8 cellular contexts compared by ENCODE assay signal in the genomic region with DNA sequence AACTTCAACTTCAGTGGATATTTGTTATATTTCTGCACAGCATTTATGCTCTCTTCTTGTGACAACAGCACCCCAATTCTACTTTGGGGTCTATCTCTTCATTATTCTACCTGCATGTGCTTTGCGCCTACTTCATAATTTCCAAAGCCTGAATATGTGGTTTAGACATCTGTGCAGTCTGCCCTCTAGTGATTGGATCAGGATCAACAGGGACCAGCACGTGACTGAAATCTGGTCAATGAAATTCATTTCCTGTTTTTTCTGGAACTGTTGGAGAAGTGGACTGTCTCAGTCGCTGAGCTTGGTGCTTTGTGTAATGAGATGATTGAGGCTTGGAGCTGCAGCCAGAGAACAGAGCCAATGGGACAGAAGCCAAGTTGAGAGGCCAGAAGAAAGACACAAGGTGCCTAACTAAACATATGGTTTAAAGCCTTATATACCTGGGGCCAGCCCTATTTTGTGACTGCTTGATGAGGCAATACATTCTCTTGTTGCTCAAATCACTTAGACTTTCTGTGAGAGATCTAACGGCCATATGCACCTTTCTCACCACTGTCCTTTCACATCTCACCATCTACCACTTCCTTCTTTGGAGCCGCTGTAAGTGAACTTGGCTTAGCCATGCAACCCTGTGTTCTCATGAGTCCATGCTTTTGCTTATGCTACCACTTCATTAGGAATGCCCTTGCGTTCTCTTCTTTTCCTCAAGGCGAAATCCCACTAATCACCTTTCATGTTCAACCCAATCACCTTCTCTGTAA.
DNase-seq lines count a peak whose midpoint lies in the region; ATAC-seq and TF ChIP-seq lines count a peak whose summit lies in the region.

No MANE protein-coding gene starts in this region.

- 82% methylated on average over 7 of the region's 7 CpGs for WGBS in smooth muscle cell (ENCODE audit: low lambda C conversion rate)
- 70 to 75% methylated on average over 7 of the region's 7 CpGs for WGBS in sigmoid colon, 2 donors

- H3K9me3 ChIP-seq in smooth muscle cell (replicated peaks; ENCODE audit: low read depth) = no peaks in the 10 kb centered on the region
- no peaks in the 10 kb centered on the region for H3K9me3 ChIP-seq in sigmoid colon
- H3K9me3 ChIP-seq in tibial artery = no peaks in the 10 kb centered on the region

- TF ChIP-seq EP300 in sigmoid colon (IDR thresholded peaks at IDR 0.05) = no peak

- no peak for TF ChIP-seq POLR2A in sigmoid colon (IDR thresholded peaks at IDR 0.05)

- H3K4me2 ChIP-seq in smooth muscle cell = no peak overlapping the region

- H3K79me2 ChIP-seq in smooth muscle cell (ENCODE audit: low read depth) = no peaks in the 10 kb centered on the region

- intact Hi-C loops in sigmoid colon (cut with DNase I) (no loop called here), tibial artery (cut with DNase I; ENCODE audit: low total_unique reads) (no loop called here)

- no peaks in the 10 kb centered on the region for H3K36me3 ChIP-seq in smooth muscle cell (ENCODE audit: low read depth)
- no peaks in the 10 kb centered on the region for H3K36me3 ChIP-seq in sigmoid colon
- H3K36me3 ChIP-seq in tibial artery = no peaks in the 10 kb centered on the region

- TF ChIP-seq CTCF in choroid plexus epithelial cell (conservative IDR thresholded peaks at IDR 0.05; ENCODE audit: low read depth, low read length) (peak; percentile 44), smooth muscle cell (IDR thresholded peaks at IDR 0.05; ENCODE audit: borderline replicate concordance, insufficient read depth, poor library complexity, severe bottlenecking) (peak; percentile 41), sigmoid colon (IDR thresholded peaks at IDR 0.05) (no peak), tibial artery (IDR thresholded peaks at IDR 0.05) (no peak)

- no peak overlapping the region for H2AFZ ChIP-seq in smooth muscle cell (ENCODE audit: low read depth)

- H3F3A ChIP-seq in smooth muscle cell (ENCODE audit: low read depth) = no peaks in the 10 kb centered on the region

- H3K27ac ChIP-seq in smooth muscle cell (ENCODE audit: low read depth) (no peak overlapping the region), sigmoid colon (no peak overlapping the region), tibial artery (no peak overlapping the region)

- H3K4me3 ChIP-seq in choroid plexus epithelial cell (ENCODE audit: low read depth, low read length) (no peak overlapping the region), smooth muscle cell (no peak overlapping the region), sigmoid colon (no peak overlapping the region), tibial artery (no peak overlapping the region)

- H3K9ac ChIP-seq in smooth muscle cell (ENCODE audit: low read depth) = no peak overlapping the region

- no peaks in the 10 kb centered on the region for H4K20me1 ChIP-seq in smooth muscle cell (ENCODE audit: low read depth)

- peak; percentile 51 for ATAC-seq in GM18861 (IDR thresholded peaks at IDR 0.05; ENCODE audit: unreplicated experiment)

- H3K27me3 ChIP-seq in smooth muscle cell (ENCODE audit: low read depth) = no peaks in the 10 kb centered on the region
- H3K27me3 ChIP-seq in sigmoid colon = no peaks in the 10 kb centered on the region
- H3K27me3 ChIP-seq in tibial artery = no peaks in the 10 kb centered on the region

- DNase-seq in CD1c-positive myeloid dendritic cell (ENCODE audit: extremely low spot score) = peak; percentile 57
- peak; percentile 81 for DNase-seq in NCI-H2029 treated with DMSO at 0.1 percent for 48 hours (lab: John Stamatoyannopoulos, UW)
- DNase-seq in choroid plexus epithelial cell (ENCODE audit: low read depth) = peak; percentile 43
- no peak for DNase-seq in smooth muscle cell (lab: John Stamatoyannopoulos, UW; ENCODE audit: unreplicated experiment)
- no peak for DNase-seq in sigmoid colon
- DNase-seq in tibial artery = no peak
- DNase-seq in epidermal melanocyte (ENCODE audit: insufficient read length, low spot score) = no peak

- no peaks in the 10 kb centered on the region for H3K4me1 ChIP-seq in smooth muscle cell (ENCODE audit: low read depth)
- H3K4me1 ChIP-seq in sigmoid colon = no peaks in the 10 kb centered on the region
- peaks cover 0 to 4% (median 0%) of the 10 kb centered on the region in 4 donors for H3K4me1 ChIP-seq in tibial artery

Comparison
In these comparisons a context has a peak if more than half of its experiments do, and no peak if none do; other contexts are left out.
1. DNase-seq: peak in CD1c-positive myeloid dendritic cell (single experiment), NCI-H2029 treated with DMSO at 0.1 percent for 48 hours (single experiment) and choroid plexus epithelial cell (single experiment); none in smooth muscle cell (single experiment), sigmoid colon (single experiment), tibial artery (0 of 2) and epidermal melanocyte (single experiment).
2. CTCF ChIP-seq: peak in choroid plexus epithelial cell (single experiment) and smooth muscle cell (single experiment); none in sigmoid colon (0 of 4) and tibial artery (0 of 2).